In the genomic region with DNA sequence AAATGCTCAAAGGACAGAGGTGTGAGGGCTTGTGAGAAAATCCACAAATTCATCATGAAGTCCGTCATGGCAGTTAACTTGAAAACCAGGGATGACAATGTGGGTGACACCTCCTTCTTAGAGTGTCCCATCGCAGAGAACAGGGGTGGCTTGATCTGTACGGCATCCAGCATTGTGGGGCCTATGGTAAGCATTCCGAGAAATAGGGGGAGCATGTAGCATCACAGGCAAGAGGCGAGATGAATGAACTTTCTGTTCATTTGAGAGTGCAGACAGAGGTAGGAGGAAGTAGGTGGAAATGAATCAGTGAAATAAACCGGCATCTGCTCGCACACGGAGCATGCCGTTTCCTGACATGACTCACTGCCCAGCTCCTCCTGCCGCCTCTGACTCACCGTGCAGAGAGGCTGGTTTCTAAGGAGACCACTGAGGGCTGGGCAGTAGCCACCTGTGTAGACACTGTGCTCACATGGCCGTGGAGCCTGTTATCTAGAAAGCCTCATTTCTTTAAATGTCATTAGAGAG, we compare ENCODE assay signal across 8 cellular contexts.
A peak's percentile ranks its signal among the peaks of the same experiment; 100 is the strongest.
DNase-seq lines count a peak whose midpoint lies in the region; ATAC-seq and TF ChIP-seq lines count a peak whose summit lies in the region.

No MANE protein-coding gene starts in this region.

- H3K9ac ChIP-seq in HUES48 (ENCODE audit: low read depth, low read length) = no peak overlapping the region

- peak overlapping the region; percentile 76 for H3K27ac ChIP-seq in HUES48 (ENCODE audit: low read depth, low read length)

- H3K36me3 ChIP-seq in HUES48 (ENCODE audit: control insufficient read depth, insufficient read depth, low read length) = no peaks in the 10 kb centered on the region

- peaks cover 7% of the 10 kb centered on the region for H3K4me1 ChIP-seq in HUES48 (ENCODE audit: control insufficient read depth, insufficient read depth, low read length)

- no peak for TF ChIP-seq CTCF in GM10248 (IDR thresholded peaks at IDR 0.05; ENCODE audit: control extremely low read depth, extremely low read depth, low read depth, missing control alignments)

- no peaks in the 10 kb centered on the region for H3K27me3 ChIP-seq in HUES48 (ENCODE audit: control insufficient read depth, insufficient read depth, low read length)

- no peak overlapping the region for H3K4me3 ChIP-seq in HUES48 (ENCODE audit: low read depth, low read length)

- no peaks in the 10 kb centered on the region for H3K9me3 ChIP-seq in HUES48 (ENCODE audit: control insufficient read depth, insufficient read depth, low read length)

- DNase-seq in GM10248 (ENCODE audit: extremely low spot score) (peak; percentile 54), SIG-M5 (lab: John Stamatoyannopoulos, UW) (peak; percentile 40), brain pericyte (ENCODE audit: low read depth, low spot score) (peak; percentile 53), left kidney (ENCODE audit: low read depth, low spot score) (peak; percentile 79), DMS114 treated with DMSO at 0.1 percent for 48 hours (lab: John Stamatoyannopoulos, UW; ENCODE audit: unreplicated experiment) (no peak)
- DNase-seq in stimulated activated CD8-positive, alpha-beta memory T cell treated with anti-CD3 and anti-CD28 coated beads, Interleukin-2, amount 100 ng/mL, for 48 hours (ENCODE audit: low read depth in 2 of 2) = peak; percentile 22 to 30

- ATAC-seq in GM21723 (IDR thresholded peaks at IDR 0.05; ENCODE audit: unreplicated experiment) = peak; percentile 100

- CTCF ChIA-PET in GM10248 (lab: Yijun Ruan, JAX) = no interaction called here

- POLR2A ChIA-PET in GM10248 (lab: Yijun Ruan, JAX) = no interaction called here
